1 cellular context compared by ENCODE assay signal in the genomic region with DNA sequence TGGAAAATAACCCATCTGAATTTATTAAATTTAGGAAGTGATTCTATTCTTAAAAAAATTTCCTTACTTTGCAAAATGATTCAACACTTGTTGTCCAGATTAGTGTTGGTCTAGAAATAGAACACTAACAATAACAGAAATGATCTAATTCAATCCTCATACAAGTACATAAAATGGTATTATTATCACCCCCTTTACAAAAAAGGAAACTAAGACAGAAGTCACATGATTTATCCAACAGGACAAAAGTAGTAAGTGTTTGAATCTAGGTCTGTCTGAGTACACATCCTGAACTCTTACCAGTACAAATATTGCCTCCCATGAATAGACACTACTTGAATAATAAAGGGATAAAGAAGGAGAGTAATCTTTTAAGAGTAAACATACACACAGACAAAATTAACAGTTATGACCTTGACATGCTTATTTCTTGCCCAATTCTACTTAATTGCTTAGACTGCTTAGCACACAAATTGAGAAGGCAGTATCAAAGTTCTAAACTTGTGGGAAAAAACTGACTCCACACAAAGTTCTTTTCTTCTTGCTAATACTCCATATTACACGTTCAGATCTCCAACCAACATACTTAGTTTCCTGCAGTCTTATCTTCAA.
TF ChIP-seq lines count a peak whose summit lies in the region.

No MANE protein-coding gene starts in this region.

TF ChIP-seq in HepG2, 621 proteins besides CTCF, POLR2A, EP300 and RAD21 (continued from another document and continues in another):
- TF ChIP-seq, protein P1, sequence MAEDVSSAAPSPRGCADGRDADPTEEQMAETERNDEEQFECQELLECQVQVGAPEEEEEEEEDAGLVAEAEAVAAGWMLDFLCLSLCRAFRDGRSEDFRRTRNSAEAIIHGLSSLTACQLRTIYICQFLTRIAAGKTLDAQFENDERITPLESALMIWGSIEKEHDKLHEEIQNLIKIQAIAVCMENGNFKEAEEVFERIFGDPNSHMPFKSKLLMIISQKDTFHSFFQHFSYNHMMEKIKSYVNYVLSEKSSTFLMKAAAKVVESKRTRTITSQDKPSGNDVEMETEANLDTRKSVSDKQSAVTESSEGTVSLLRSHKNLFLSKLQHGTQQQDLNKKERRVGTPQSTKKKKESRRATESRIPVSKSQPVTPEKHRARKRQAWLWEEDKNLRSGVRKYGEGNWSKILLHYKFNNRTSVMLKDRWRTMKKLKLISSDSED (CRISPR knock-in tag; IDR thresholded peaks at IDR 0.05), result no peak
- TF ChIP-seq ZNF660 (CRISPR knock-in tag; IDR thresholded peaks at IDR 0.05; ENCODE audit: borderline replicate concordance, low read depth) (no peak), SNRNP70 (IDR thresholded peaks at IDR 0.05; ENCODE audit: low read depth, low read length) (no peak), RBM22 (optimal IDR thresholded peaks at IDR 0.05; ENCODE audit: low read length) (no peak), RXRB (CRISPR knock-in tag; IDR thresholded peaks at IDR 0.05; ENCODE audit: borderline replicate concordance) (0 out of 2 replicates have a peak, but pooled peaks have one; percentile 12), SMYD3 (CRISPR knock-in tag; IDR thresholded peaks at IDR 0.05) (0 out of 2 replicates have a peak, but pooled peaks have one; percentile 25), HNRNPH1 (optimal IDR thresholded peaks at IDR 0.05; ENCODE audit: low read depth, low read length) (no peak), ZNF264 (CRISPR knock-in tag; IDR thresholded peaks at IDR 0.05) (no peak), ZNF761 (CRISPR knock-in tag; conservative IDR thresholded peaks at IDR 0.05) (no peak), KDM5A (IDR thresholded peaks at IDR 0.05; ENCODE audit: borderline replicate concordance, low read length) (no peak), HOXA3 (CRISPR knock-in tag; IDR thresholded peaks at IDR 0.05) (no peak), FOSL1 (CRISPR knock-in tag; IDR thresholded peaks at IDR 0.05; ENCODE audit: borderline replicate concordance) (no peak), NR2F2 (IDR thresholded peaks at IDR 0.05; ENCODE audit: borderline replicate concordance, low read depth) (no peak), KDM6A (CRISPR knock-in tag; IDR thresholded peaks at IDR 0.05; ENCODE audit: low read depth) (no peak), PRMT3 (CRISPR knock-in tag; IDR thresholded peaks at IDR 0.05; ENCODE audit: borderline replicate concordance, low read depth) (no peak), ZNF430 (CRISPR knock-in tag; IDR thresholded peaks at IDR 0.05) (no peak), ZNF441 (CRISPR knock-in tag; IDR thresholded peaks at IDR 0.05; ENCODE audit: borderline replicate concordance) (no peak), SP1 (IDR thresholded peaks at IDR 0.05) (no peak), SP1 (CRISPR knock-in tag; IDR thresholded peaks at IDR 0.05) (no peak), RARA (CRISPR knock-in tag; IDR thresholded peaks at IDR 0.05) (peak; percentile 64), SRSF1 (optimal IDR thresholded peaks at IDR 0.05; ENCODE audit: low read depth, low read length) (no peak), RORA (CRISPR knock-in tag; IDR thresholded peaks at IDR 0.05) (no peak)
- TF ChIP-seq, protein P2, sequence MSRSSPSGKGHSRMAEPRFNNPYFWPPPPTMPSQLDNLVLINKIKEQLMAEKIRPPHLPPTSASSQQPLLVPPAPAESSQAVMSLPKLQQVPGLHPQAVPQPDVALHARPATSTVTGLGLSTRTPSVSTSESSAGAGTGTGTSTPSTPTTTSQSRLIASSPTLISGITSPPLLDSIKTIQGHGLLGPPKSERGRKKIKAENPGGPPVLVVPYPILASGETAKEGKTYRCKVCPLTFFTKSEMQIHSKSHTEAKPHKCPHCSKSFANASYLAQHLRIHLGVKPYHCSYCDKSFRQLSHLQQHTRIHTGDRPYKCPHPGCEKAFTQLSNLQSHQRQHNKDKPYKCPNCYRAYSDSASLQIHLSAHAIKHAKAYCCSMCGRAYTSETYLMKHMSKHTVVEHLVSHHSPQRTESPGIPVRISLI (CRISPR knock-in tag; IDR thresholded peaks at IDR 0.05; ENCODE audit: borderline replicate concordance), result no peak
- TF ChIP-seq, protein P3, sequence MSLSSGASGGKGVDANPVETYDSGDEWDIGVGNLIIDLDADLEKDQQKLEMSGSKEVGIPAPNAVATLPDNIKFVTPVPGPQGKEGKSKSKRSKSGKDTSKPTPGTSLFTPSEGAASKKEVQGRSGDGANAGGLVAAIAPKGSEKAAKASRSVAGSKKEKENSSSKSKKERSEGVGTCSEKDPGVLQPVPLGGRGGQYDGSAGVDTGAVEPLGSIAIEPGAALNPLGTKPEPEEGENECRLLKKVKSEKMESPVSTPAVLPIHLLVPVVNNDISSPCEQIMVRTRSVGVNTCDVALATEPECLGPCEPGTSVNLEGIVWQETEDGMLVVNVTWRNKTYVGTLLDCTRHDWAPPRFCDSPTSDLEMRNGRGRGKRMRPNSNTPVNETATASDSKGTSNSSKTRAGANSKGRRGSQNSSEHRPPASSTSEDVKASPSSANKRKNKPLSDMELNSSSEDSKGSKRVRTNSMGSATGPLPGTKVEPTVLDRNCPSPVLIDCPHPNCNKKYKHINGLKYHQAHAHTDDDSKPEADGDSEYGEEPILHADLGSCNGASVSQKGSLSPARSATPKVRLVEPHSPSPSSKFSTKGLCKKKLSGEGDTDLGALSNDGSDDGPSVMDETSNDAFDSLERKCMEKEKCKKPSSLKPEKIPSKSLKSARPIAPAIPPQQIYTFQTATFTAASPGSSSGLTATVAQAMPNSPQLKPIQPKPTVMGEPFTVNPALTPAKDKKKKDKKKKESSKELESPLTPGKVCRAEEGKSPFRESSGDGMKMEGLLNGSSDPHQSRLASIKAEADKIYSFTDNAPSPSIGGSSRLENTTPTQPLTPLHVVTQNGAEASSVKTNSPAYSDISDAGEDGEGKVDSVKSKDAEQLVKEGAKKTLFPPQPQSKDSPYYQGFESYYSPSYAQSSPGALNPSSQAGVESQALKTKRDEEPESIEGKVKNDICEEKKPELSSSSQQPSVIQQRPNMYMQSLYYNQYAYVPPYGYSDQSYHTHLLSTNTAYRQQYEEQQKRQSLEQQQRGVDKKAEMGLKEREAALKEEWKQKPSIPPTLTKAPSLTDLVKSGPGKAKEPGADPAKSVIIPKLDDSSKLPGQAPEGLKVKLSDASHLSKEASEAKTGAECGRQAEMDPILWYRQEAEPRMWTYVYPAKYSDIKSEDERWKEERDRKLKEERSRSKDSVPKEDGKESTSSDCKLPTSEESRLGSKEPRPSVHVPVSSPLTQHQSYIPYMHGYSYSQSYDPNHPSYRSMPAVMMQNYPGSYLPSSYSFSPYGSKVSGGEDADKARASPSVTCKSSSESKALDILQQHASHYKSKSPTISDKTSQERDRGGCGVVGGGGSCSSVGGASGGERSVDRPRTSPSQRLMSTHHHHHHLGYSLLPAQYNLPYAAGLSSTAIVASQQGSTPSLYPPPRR (CRISPR knock-in tag; IDR thresholded peaks at IDR 0.05; ENCODE audit: borderline replicate concordance), result peak; percentile 43; the same call in 1 of the 2 replicates
- TF ChIP-seq, protein P4, sequence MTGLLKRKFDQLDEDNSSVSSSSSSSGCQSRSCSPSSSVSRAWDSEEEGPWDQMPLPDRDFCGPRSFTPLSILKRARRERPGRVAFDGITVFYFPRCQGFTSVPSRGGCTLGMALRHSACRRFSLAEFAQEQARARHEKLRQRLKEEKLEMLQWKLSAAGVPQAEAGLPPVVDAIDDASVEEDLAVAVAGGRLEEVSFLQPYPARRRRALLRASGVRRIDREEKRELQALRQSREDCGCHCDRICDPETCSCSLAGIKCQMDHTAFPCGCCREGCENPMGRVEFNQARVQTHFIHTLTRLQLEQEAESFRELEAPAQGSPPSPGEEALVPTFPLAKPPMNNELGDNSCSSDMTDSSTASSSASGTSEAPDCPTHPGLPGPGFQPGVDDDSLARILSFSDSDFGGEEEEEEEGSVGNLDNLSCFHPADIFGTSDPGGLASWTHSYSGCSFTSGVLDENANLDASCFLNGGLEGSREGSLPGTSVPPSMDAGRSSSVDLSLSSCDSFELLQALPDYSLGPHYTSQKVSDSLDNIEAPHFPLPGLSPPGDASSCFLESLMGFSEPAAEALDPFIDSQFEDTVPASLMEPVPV (CRISPR knock-in tag; IDR thresholded peaks at IDR 0.05), result no peak
- TF ChIP-seq, protein P5, sequence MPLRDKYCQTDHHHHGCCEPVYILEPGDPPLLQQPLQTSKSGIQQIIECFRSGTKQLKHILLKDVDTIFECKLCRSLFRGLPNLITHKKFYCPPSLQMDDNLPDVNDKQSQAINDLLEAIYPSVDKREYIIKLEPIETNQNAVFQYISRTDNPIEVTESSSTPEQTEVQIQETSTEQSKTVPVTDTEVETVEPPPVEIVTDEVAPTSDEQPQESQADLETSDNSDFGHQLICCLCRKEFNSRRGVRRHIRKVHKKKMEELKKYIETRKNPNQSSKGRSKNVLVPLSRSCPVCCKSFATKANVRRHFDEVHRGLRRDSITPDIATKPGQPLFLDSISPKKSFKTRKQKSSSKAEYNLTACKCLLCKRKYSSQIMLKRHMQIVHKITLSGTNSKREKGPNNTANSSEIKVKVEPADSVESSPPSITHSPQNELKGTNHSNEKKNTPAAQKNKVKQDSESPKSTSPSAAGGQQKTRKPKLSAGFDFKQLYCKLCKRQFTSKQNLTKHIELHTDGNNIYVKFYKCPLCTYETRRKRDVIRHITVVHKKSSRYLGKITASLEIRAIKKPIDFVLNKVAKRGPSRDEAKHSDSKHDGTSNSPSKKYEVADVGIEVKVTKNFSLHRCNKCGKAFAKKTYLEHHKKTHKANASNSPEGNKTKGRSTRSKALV (CRISPR knock-in tag; IDR thresholded peaks at IDR 0.05), result no peak
- TF ChIP-seq, protein P6, sequence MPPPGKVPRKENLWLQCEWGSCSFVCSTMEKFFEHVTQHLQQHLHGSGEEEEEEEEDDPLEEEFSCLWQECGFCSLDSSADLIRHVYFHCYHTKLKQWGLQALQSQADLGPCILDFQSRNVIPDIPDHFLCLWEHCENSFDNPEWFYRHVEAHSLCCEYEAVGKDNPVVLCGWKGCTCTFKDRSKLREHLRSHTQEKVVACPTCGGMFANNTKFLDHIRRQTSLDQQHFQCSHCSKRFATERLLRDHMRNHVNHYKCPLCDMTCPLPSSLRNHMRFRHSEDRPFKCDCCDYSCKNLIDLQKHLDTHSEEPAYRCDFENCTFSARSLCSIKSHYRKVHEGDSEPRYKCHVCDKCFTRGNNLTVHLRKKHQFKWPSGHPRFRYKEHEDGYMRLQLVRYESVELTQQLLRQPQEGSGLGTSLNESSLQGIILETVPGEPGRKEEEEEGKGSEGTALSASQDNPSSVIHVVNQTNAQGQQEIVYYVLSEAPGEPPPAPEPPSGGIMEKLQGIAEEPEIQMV (CRISPR knock-in tag; IDR thresholded peaks at IDR 0.05; ENCODE audit: low read depth), result no peak
- TF ChIP-seq, protein P7, sequence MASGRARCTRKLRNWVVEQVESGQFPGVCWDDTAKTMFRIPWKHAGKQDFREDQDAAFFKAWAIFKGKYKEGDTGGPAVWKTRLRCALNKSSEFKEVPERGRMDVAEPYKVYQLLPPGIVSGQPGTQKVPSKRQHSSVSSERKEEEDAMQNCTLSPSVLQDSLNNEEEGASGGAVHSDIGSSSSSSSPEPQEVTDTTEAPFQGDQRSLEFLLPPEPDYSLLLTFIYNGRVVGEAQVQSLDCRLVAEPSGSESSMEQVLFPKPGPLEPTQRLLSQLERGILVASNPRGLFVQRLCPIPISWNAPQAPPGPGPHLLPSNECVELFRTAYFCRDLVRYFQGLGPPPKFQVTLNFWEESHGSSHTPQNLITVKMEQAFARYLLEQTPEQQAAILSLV (CRISPR knock-in tag; IDR thresholded peaks at IDR 0.05; ENCODE audit: borderline replicate concordance), result no peak
- TF ChIP-seq, protein P8, sequence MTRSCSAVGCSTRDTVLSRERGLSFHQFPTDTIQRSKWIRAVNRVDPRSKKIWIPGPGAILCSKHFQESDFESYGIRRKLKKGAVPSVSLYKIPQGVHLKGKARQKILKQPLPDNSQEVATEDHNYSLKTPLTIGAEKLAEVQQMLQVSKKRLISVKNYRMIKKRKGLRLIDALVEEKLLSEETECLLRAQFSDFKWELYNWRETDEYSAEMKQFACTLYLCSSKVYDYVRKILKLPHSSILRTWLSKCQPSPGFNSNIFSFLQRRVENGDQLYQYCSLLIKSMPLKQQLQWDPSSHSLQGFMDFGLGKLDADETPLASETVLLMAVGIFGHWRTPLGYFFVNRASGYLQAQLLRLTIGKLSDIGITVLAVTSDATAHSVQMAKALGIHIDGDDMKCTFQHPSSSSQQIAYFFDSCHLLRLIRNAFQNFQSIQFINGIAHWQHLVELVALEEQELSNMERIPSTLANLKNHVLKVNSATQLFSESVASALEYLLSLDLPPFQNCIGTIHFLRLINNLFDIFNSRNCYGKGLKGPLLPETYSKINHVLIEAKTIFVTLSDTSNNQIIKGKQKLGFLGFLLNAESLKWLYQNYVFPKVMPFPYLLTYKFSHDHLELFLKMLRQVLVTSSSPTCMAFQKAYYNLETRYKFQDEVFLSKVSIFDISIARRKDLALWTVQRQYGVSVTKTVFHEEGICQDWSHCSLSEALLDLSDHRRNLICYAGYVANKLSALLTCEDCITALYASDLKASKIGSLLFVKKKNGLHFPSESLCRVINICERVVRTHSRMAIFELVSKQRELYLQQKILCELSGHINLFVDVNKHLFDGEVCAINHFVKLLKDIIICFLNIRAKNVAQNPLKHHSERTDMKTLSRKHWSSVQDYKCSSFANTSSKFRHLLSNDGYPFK (CRISPR knock-in tag; IDR thresholded peaks at IDR 0.05; ENCODE audit: borderline replicate concordance), result no peak
- TF ChIP-seq, protein P9, sequence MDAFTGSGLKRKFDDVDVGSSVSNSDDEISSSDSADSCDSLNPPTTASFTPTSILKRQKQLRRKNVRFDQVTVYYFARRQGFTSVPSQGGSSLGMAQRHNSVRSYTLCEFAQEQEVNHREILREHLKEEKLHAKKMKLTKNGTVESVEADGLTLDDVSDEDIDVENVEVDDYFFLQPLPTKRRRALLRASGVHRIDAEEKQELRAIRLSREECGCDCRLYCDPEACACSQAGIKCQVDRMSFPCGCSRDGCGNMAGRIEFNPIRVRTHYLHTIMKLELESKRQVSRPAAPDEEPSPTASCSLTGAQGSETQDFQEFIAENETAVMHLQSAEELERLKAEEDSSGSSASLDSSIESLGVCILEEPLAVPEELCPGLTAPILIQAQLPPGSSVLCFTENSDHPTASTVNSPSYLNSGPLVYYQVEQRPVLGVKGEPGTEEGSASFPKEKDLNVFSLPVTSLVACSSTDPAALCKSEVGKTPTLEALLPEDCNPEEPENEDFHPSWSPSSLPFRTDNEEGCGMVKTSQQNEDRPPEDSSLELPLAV (CRISPR knock-in tag; conservative IDR thresholded peaks at IDR 0.05; ENCODE audit: low read depth), result no peak
- TF ChIP-seq, protein P10, sequence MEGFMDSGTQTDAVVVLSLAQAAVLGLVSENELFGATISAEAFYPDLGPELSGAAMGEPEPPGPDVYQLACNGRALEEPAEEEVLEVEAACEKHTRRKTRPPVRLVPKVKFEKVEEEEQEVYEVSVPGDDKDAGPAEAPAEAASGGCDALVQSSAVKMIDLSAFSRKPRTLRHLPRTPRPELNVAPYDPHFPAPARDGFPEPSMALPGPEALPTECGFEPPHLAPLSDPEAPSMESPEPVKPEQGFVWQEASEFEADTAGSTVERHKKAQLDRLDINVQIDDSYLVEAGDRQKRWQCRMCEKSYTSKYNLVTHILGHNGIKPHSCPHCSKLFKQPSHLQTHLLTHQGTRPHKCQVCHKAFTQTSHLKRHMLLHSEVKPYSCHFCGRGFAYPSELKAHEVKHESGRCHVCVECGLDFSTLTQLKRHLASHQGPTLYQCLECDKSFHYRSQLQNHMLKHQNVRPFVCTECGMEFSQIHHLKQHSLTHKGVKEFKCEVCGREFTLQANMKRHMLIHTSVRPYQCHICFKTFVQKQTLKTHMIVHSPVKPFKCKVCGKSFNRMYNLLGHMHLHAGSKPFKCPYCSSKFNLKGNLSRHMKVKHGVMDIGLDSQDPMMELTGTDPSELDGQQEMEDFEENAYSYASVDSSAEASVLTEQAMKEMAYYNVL (CRISPR knock-in tag; IDR thresholded peaks at IDR 0.05; ENCODE audit: borderline replicate concordance), result no peak
